ENCODE assay signal across 8 cellular contexts in the genomic region with DNA sequence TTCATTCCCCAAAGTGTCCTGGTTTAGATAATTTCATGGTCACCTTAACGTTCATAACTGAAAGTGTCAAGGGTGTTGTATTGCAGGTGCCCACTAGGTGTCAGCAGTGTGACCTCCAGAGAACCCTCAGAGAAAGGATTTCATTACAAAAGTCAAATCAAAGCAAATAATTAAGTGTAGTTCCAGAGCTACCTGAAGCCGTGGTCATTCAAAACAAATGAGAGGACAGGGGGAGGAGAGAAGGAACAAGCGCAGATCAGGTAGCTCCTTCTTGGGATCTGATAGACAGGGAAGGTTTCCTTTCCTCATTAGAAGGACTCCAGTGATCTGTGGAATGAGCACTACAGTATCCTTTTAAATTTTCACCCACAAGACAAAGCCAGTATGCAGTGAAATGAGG. TPM values are rescaled to one million over a fixed set of nuclear protein-coding genes. Genes with fewer than 3 reads are reported as not detected.
DNase-seq lines count a peak whose midpoint lies in the region; ATAC-seq and TF ChIP-seq lines count a peak whose summit lies in the region.

A gene with protein sequence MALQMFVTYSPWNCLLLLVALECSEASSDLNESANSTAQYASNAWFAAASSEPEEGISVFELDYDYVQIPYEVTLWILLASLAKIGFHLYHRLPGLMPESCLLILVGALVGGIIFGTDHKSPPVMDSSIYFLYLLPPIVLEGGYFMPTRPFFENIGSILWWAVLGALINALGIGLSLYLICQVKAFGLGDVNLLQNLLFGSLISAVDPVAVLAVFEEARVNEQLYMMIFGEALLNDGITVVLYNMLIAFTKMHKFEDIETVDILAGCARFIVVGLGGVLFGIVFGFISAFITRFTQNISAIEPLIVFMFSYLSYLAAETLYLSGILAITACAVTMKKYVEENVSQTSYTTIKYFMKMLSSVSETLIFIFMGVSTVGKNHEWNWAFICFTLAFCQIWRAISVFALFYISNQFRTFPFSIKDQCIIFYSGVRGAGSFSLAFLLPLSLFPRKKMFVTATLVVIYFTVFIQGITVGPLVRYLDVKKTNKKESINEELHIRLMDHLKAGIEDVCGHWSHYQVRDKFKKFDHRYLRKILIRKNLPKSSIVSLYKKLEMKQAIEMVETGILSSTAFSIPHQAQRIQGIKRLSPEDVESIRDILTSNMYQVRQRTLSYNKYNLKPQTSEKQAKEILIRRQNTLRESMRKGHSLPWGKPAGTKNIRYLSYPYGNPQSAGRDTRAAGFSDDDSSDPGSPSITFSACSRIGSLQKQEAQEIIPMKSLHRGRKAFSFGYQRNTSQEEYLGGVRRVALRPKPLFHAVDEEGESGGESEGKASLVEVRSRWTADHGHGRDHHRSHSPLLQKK (plus strand): TSS at position 207 of the 400 bp plus-strand sequence. CDS start 534 bp downstream, outside the sequence.

- peaks cover 7% of the 10 kb centered on the region for H3K9me3 Mint-ChIP-seq in progenitor cell of endocrine pancreas (ENCODE audit: low read depth)

- POLR2A ChIA-PET in HCT116 (lab: Charles Lee) = no interaction called here

- no peak for TF ChIP-seq POLR2A in HCT116 (IDR thresholded peaks at IDR 0.05; ENCODE audit: borderline replicate concordance, extremely low read depth, insufficient read depth, insufficient read length)

- peaks cover 8% of the 10 kb centered on the region for H3K27me3 Mint-ChIP-seq in progenitor cell of endocrine pancreas

- CTCF ChIA-PET in HCT116 (lab: Charles Lee) = interaction anchor here (0.9 to 4.7 kb wide), 12 partner anchors 11 to 333 kb away, joined by 3 to 36 read pairs (median 8); no protein-coding TSS in a partner anchor

- peak; percentile 89 for ATAC-seq in HCT116

- BruUV-seq in HCT116 (replicated peaks; lab: Mats Ljungman, UMichigan) = no TSS peak

- H3K4me3 Mint-ChIP-seq in progenitor cell of endocrine pancreas (ENCODE audit: low read depth) = no peak within 1 kb of the TSS

- H4K20me1 ChIP-seq in HCT116 (ENCODE audit: insufficient read depth) = no peaks in the 10 kb centered on the region

- peak; percentile 74 for TF ChIP-seq RAD21 in HCT116 (IDR thresholded peaks at IDR 0.05; ENCODE audit: low read depth)

- H3K4me1 ChIP-seq in HCT116 (ENCODE audit: control insufficient read depth in 1 of 2, insufficient read depth in 2 of 2, low read length in 2 of 2) = peaks cover 0 to 2% of the 10 kb centered on the region in 2 experiments; a peak in 1 of 4 replicates

- H3K9me3 ChIP-seq in HCT116 (ENCODE audit: control insufficient read depth in 1 of 2, insufficient read depth in 1 of 2, low read depth in 1 of 2, low read length in 2 of 2) = no peaks in the 10 kb centered on the region

- no peaks in the 10 kb centered on the region for H3K36me3 ChIP-seq in HCT116 (ENCODE audit: control insufficient read depth in 1 of 2, insufficient read depth in 2 of 2, low read length in 2 of 2)

- H3K4me3 ChIP-seq in HCT116 (replicated peaks in 1 of 2; ENCODE audit: low read depth in 1 of 2, low read length in 2 of 2) (no peak within 1 kb of the TSS), fibroblast of pulmonary artery (replicated peaks; ENCODE audit: low read depth, low read length) (no peak within 1 kb of the TSS)

- DNase-seq in NCI-H146 (lab: John Stamatoyannopoulos, UW) (peak; percentile 22), NCI-H146 treated with DMSO at 0.1 percent for 48 hours (lab: John Stamatoyannopoulos, UW; ENCODE audit: unreplicated experiment) (no peak), HCT116 (ENCODE audit: low read depth, low spot score) (peak; percentile 48), NCI-H345 treated with DMSO at 0.1 percent for 48 hours (lab: John Stamatoyannopoulos, UW; ENCODE audit: unreplicated experiment) (peak; percentile 44), fibroblast of pulmonary artery (ENCODE audit: low read depth) (peak; percentile 65), progenitor cell of endocrine pancreas (ENCODE audit: low spot score, unreplicated experiment) (peak; percentile 42), NCI-H1436 treated with DMSO at 0.1 percent for 48 hours (lab: John Stamatoyannopoulos, UW) (no peak)
- DNase-seq in activated CD8-positive, alpha-beta memory T cell treated with anti-CD3 and anti-CD28 coated beads, Interleukin-2, amount 50 U/mL, for 24 hours (ENCODE audit: extremely low read depth) = peak; percentile 32

- H3K9ac ChIP-seq in HCT116 (ENCODE audit: low read length) = no peak within 1 kb of the TSS

- no peaks in the 10 kb centered on the region for H3K79me2 ChIP-seq in HCT116 (ENCODE audit: insufficient read depth, low read length)

- TF ChIP-seq CTCF in HCT116 (IDR thresholded peaks at IDR 0.05 in 2 of 3, conservative IDR thresholded peaks at IDR 0.05 in 1 of 3; ENCODE audit: borderline replicate concordance in 1 of 3, insufficient read depth in 1 of 3, low read depth in 2 of 3, low read length in 2 of 3) = peak; percentile 69 to 92 (median 88); a peak in 5 of 6 replicates
- TF ChIP-seq CTCF in fibroblast of pulmonary artery (IDR thresholded peaks at IDR 0.05; ENCODE audit: low read length, missing control alignments) = peak; percentile 95
- peak; percentile 88 for TF ChIP-seq CTCF in progenitor cell of endocrine pancreas (IDR thresholded peaks at IDR 0.05; ENCODE audit: unreplicated experiment)

- RAD21 ChIA-PET in HCT116 (lab: Charles Lee; ENCODE audit: low non-redundant PET in 1 of 2, low total read pairs in 2 of 2, uncharacterized antibody in 2 of 2, unreplicated experiment in 2 of 2) = interaction anchor here in 1 of 2 experiments (1.3 kb wide), 1 partner anchor 143 kb away, joined by 6 read pairs; no protein-coding TSS in a partner anchor

- H3K4me1 Mint-ChIP-seq in progenitor cell of endocrine pancreas (ENCODE audit: low read depth) = peaks cover 3% of the 10 kb centered on the region

- no peak within 1 kb of the TSS for H3K27ac Mint-ChIP-seq in progenitor cell of endocrine pancreas

- intact Hi-C loops in HCT116 (cut with micrococcal nuclease) = loop anchor here (1.0 to 5.0 kb wide), 4 partner anchors 119 to 334 kb away; no protein-coding TSS in a partner anchor

- H3K27ac ChIP-seq in HCT116 (ENCODE audit: low read depth, low read length) = no peak within 1 kb of the TSS

- H3K9me2 ChIP-seq in HCT116 (ENCODE audit: insufficient read depth) = no peaks in the 10 kb centered on the region

- peak within 1 kb of the TSS; percentile 55 for H2AFZ ChIP-seq in HCT116 (ENCODE audit: low read depth, low read length, poor library complexity, severe bottlenecking)

- no peaks in the 10 kb centered on the region for H3K36me3 Mint-ChIP-seq in progenitor cell of endocrine pancreas (ENCODE audit: insufficient read depth)

- H3K27me3 ChIP-seq in HCT116 (ENCODE audit: insufficient read depth, low read length) = no peaks in the 10 kb centered on the region

- H3K4me2 ChIP-seq in HCT116 (ENCODE audit: low read length) = peak within 1 kb of the TSS; percentile 22; the same call in 1 of the 2 replicates

TF ChIP-seq in HCT116, 20 proteins besides CTCF, POLR2A, EP300 and RAD21:
- TF ChIP-seq SP1 (IDR thresholded peaks at IDR 0.05; ENCODE audit: low read depth) (no peak), SIN3A (IDR thresholded peaks at IDR 0.05; ENCODE audit: low read depth) (no peak), SRF (IDR thresholded peaks at IDR 0.05; ENCODE audit: low read depth) (no peak), ZNF274 (IDR thresholded peaks at IDR 0.05; ENCODE audit: low read depth, low read length) (no peak), ELF1 (IDR thresholded peaks at IDR 0.05; ENCODE audit: borderline replicate concordance, low read depth) (no peak)

RNA-seq across cellular contexts. Expression of the gene that starts here (rescaled TPM):
- total RNA-seq in HCT116 (2021; ENCODE audit: unreplicated experiment) (0.07 TPM), progenitor cell of endocrine pancreas (0.62 and 0.93 TPM in 2 replicates)
- not detected in 2 replicates for polyA plus RNA-seq in HCT116 (2012)

Comparison
In these comparisons a context has a peak if more than half of its experiments do, and no peak if none do; other contexts are left out.
1. DNase-seq: peak in NCI-H146 (single experiment), NCI-H345 treated with DMSO at 0.1 percent for 48 hours (single experiment), activated CD8-positive, alpha-beta memory T cell treated with anti-CD3 and anti-CD28 coated beads, Interleukin-2, amount 50 U/mL, for 24 hours (single experiment) and fibroblast of pulmonary artery (single experiment); none in NCI-H146 treated with DMSO at 0.1 percent for 48 hours (single experiment) and NCI-H1436 treated with DMSO at 0.1 percent for 48 hours (single experiment).
2. Peak in DNase-seq, ATAC-seq and H3K4me2 ChIP-seq in HCT116; RNA of the gene not detected or under 1 TPM.
3. Peak in DNase-seq in progenitor cell of endocrine pancreas; RNA of the gene not detected or under 1 TPM.
4. Peak in every context shown above with its lines, with median percentiles within 50 percentile points of each other: CTCF ChIP-seq.